ENCODE assay signal across 1 cellular context in genomic region chr10:72098301-72099053, GRCh38.
A peak's percentile ranks its signal among the peaks of the same experiment; 100 is the strongest.
TF ChIP-seq lines count a peak whose summit lies in the region.

No MANE protein-coding gene starts in this region.

TF ChIP-seq in HepG2, 621 proteins besides CTCF, POLR2A, EP300 and RAD21 (continued from another document and continues in another):
- TF ChIP-seq TFE3 (CRISPR knock-in tag; IDR thresholded peaks at IDR 0.05) (peak; percentile 75), FOXK1 (CRISPR knock-in tag; IDR thresholded peaks at IDR 0.05; ENCODE audit: borderline replicate concordance, low read depth) (peak; percentile 81), ZNF552 (CRISPR knock-in tag; IDR thresholded peaks at IDR 0.05; ENCODE audit: borderline replicate concordance) (peak; percentile 62; the same call in 1 of the 2 replicates), ELF1 (CRISPR knock-in tag; IDR thresholded peaks at IDR 0.05) (peak; percentile 50; the same call in 1 of the 2 replicates), BRCA1 (CRISPR knock-in tag; IDR thresholded peaks at IDR 0.05) (0 out of 2 replicates have a peak, but pooled peaks have one; percentile 6), LCORL (IDR thresholded peaks at IDR 0.05) (no peak), LCORL (CRISPR knock-in tag; IDR thresholded peaks at IDR 0.05) (peak; percentile 72), ZNF609 (CRISPR knock-in tag; IDR thresholded peaks at IDR 0.05; ENCODE audit: borderline replicate concordance) (peak; percentile 98), RBM22 (optimal IDR thresholded peaks at IDR 0.05; ENCODE audit: low read length) (peak; percentile 18), ZNF180 (CRISPR knock-in tag; IDR thresholded peaks at IDR 0.05; ENCODE audit: borderline replicate concordance, low read depth) (no peak), GATAD2A (CRISPR knock-in tag; IDR thresholded peaks at IDR 0.05) (peak; percentile 91), ZMYM3 (CRISPR knock-in tag; IDR thresholded peaks at IDR 0.05) (peak; percentile 74), ZNF549 (CRISPR knock-in tag; IDR thresholded peaks at IDR 0.05) (no peak), ZNF607 (CRISPR knock-in tag; IDR thresholded peaks at IDR 0.05; ENCODE audit: borderline replicate concordance) (no peak), ZNF768 (CRISPR knock-in tag; IDR thresholded peaks at IDR 0.05) (no peak), ZNF577 (CRISPR knock-in tag; IDR thresholded peaks at IDR 0.05; ENCODE audit: borderline replicate concordance, low read depth) (no peak), ZNF331 (CRISPR knock-in tag; IDR thresholded peaks at IDR 0.05) (peak; percentile 89), ZNF280B (CRISPR knock-in tag; IDR thresholded peaks at IDR 0.05; ENCODE audit: borderline replicate concordance) (no peak), TRIM24 (CRISPR knock-in tag; IDR thresholded peaks at IDR 0.05) (peak; percentile 26; the same call in 1 of the 2 replicates), AHDC1 (CRISPR knock-in tag; IDR thresholded peaks at IDR 0.05; ENCODE audit: borderline replicate concordance) (peak; percentile 77; the same call in 1 of the 2 replicates), SP5 (CRISPR knock-in tag; IDR thresholded peaks at IDR 0.05; ENCODE audit: borderline replicate concordance, low read depth) (peak; percentile 70), SRF (IDR thresholded peaks at IDR 0.05; ENCODE audit: low read depth, low read length) (peak; percentile 8; the same call in 1 of the 2 replicates), ZNF646 (CRISPR knock-in tag; IDR thresholded peaks at IDR 0.05) (0 out of 2 replicates have a peak, but pooled peaks have one; percentile 31), PRDM10 (CRISPR knock-in tag; IDR thresholded peaks at IDR 0.05; ENCODE audit: low read depth) (0 out of 2 replicates have a peak, but pooled peaks have one; percentile 4)
